ENCODE assay signal across 10 cellular contexts in the genomic region with DNA sequence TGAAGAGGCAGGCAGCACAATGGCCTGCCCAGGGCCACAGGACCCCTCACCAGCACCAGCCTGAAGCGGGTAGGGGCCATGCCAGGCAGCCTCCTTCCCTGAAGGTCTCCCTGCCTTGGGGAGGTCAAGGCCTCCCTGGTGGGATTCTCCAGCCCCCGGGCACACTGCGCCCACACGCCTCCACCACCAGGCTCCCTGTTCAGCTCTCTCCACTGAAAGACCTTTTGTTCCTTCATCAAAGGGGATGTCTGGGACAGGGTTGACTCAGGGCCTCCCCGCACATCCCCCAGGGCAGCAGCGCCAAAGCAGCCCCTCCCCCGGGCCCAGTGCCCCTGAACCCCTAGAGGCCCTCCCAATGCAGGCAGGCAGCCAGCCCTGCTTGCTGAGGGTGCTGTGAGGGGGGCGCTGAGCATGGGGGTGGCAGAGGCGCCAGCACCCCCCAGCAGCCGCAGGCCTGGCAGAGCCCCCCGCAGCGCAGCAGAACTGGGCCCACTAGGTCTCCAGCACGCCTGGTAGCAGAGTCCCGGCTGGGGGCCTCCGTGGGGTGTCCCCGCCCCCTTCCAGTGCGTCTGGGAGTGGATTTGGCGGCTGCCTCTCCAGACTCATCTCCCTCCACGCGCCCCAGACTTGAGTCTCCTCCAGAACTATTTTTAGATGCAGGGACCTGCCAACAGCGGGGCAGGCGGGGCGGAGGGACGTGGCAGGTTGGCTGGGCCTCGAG. TPM values are rescaled to one million over a fixed set of nuclear protein-coding genes. Genes with fewer than 3 reads are reported as not detected.
A peak's percentile ranks its signal among the peaks of the same experiment; 100 is the strongest.
DNase-seq lines count a peak whose midpoint lies in the region; ATAC-seq and TF ChIP-seq lines count a peak whose summit lies in the region.
"Had no signal": no experiment of that assay in that cellular context is flagged by ENCODE, and none has a peak within 500 bp of the region (broad histone marks: within the 10 kb centered on the region; RNA-seq: fewer than 3 reads in every experiment).

No MANE protein-coding gene starts in this region.

- DNase-seq in cardiac fibroblast (ENCODE audit: low read depth in 2 of 2) (peak; percentile 90 to 94), kidney tubule cell (ENCODE audit: low spot score) (peak; percentile 46), testis (peak; percentile 94)
- no peak for DNase-seq in NK-92 treated with Interleukin-12 subunit alpha and Interleukin-12 subunit beta, amount 100 ng/mL, for 24 hours (lab: John Stamatoyannopoulos, UW)
- DNase-seq in activated CD8-positive, alpha-beta T cell treated with anti-CD3 and anti-CD28 coated beads, Interleukin-2, amount 10 ng/mL, durations not matched to agents 7 days and 5 days = no peak
- DNase-seq: activated CD4-positive, alpha-beta memory T cell treated with anti-CD3 and anti-CD28 coated beads for 36 hours had no signal

- TF ChIP-seq CTCF in cardiac fibroblast (IDR thresholded peaks at IDR 0.05; ENCODE audit: low read depth, low read length) (peak; percentile 15), testis (IDR thresholded peaks at IDR 0.05) (peak in 1 of 3 experiments; percentile 11)

- H3K9ac ChIP-seq in HUES6 (ENCODE audit: low read length) = peak overlapping the region; percentile 12

- no peaks in the 10 kb centered on the region for H3K27me3 Mint-ChIP-seq in activated T-helper 17 cell treated with anti-CD3 and anti-CD28 coated beads, Interleukin-2, amount 50 U/mL, for 72 hours
- H3K27me3 Mint-ChIP-seq in activated CD8-positive, alpha-beta T cell treated with anti-CD3 and anti-CD28 coated beads, Interleukin-2, amount 10 ng/mL, durations not matched to agents 7 days and 5 days (ENCODE audit: low read depth) = peaks cover 4% of the 10 kb centered on the region
- H3K27me3 Mint-ChIP-seq: activated CD4-positive, alpha-beta memory T cell treated with anti-CD3 and anti-CD28 coated beads for 36 hours had no signal

- H3K4me1 ChIP-seq in HUES6 (ENCODE audit: control insufficient read depth, insufficient read depth, low read length) = peaks cover 27% of the 10 kb centered on the region; the same call in 1 of the 2 replicates
- peaks cover 70% of the 10 kb centered on the region for H3K4me1 ChIP-seq in testis

- no peak overlapping the region for H3K27ac Mint-ChIP-seq in activated T-helper 17 cell treated with anti-CD3 and anti-CD28 coated beads, Interleukin-2, amount 50 U/mL, for 72 hours
- no peak overlapping the region for H3K27ac Mint-ChIP-seq in activated CD8-positive, alpha-beta T cell treated with anti-CD3 and anti-CD28 coated beads, Interleukin-2, amount 10 ng/mL, durations not matched to agents 7 days and 5 days
- H3K27ac Mint-ChIP-seq: activated CD4-positive, alpha-beta memory T cell treated with anti-CD3 and anti-CD28 coated beads for 36 hours had no signal

- H3K9me3 Mint-ChIP-seq in activated T-helper 17 cell treated with anti-CD3 and anti-CD28 coated beads, Interleukin-2, amount 50 U/mL, for 72 hours = no peaks in the 10 kb centered on the region
- H3K9me3 Mint-ChIP-seq in activated CD8-positive, alpha-beta T cell treated with anti-CD3 and anti-CD28 coated beads, Interleukin-2, amount 10 ng/mL, durations not matched to agents 7 days and 5 days (ENCODE audit: insufficient read depth) = no peaks in the 10 kb centered on the region
- H3K9me3 Mint-ChIP-seq: activated CD4-positive, alpha-beta memory T cell treated with anti-CD3 and anti-CD28 coated beads for 36 hours had no signal

- H3K4me3 ChIP-seq in HUES6 (ENCODE audit: low read depth, low read length) (no peak overlapping the region), cardiac fibroblast (replicated peaks in 1 of 2; ENCODE audit: low read depth in 2 of 2, low read length in 2 of 2) (peak overlapping the region in 1 of 2 donors; percentile 21), testis (no peak overlapping the region)

- POLR2A ChIA-PET in activated CD8-positive, alpha-beta T cell treated with anti-CD3 and anti-CD28 coated beads, Interleukin-2, amount 10 ng/mL, durations not matched to agents 7 days and 5 days (lab: Charles Lee) = no interaction called here

- H3K27ac ChIP-seq in HUES6 (ENCODE audit: low read depth, low read length) = peak overlapping the region; percentile 55
- peak overlapping the region; percentile 71 to 79 for H3K27ac ChIP-seq in testis

- peaks cover 5% of the 10 kb centered on the region for H3K4me1 Mint-ChIP-seq in activated T-helper 17 cell treated with anti-CD3 and anti-CD28 coated beads, Interleukin-2, amount 50 U/mL, for 72 hours
- peaks cover 1% of the 10 kb centered on the region for H3K4me1 Mint-ChIP-seq in activated CD8-positive, alpha-beta T cell treated with anti-CD3 and anti-CD28 coated beads, Interleukin-2, amount 10 ng/mL, durations not matched to agents 7 days and 5 days (ENCODE audit: low read depth)

- H3K27me3 ChIP-seq in HUES6 (ENCODE audit: control insufficient read depth, insufficient read depth, low read length) (no peaks in the 10 kb centered on the region), testis (no peaks in the 10 kb centered on the region)

- intact Hi-C loops in testis (cut with DNase I; ENCODE audit: low total_unique reads) = loop anchor here (10.0 kb wide), 1 partner anchor 147 kb away; no protein-coding TSS in a partner anchor

- no peak for ATAC-seq in activated T-helper 17 cell treated with anti-CD3 and anti-CD28 coated beads, Interleukin-2, amount 50 U/mL, for 72 hours (replicated peaks)
- ATAC-seq in HG03378 (IDR thresholded peaks at IDR 0.05; ENCODE audit: unreplicated experiment) = no peak
- no peak for ATAC-seq in activated CD8-positive, alpha-beta T cell treated with anti-CD3 and anti-CD28 coated beads, Interleukin-2, amount 10 ng/mL, durations not matched to agents 7 days and 5 days

- no peaks in the 10 kb centered on the region for H3K36me3 Mint-ChIP-seq in activated T-helper 17 cell treated with anti-CD3 and anti-CD28 coated beads, Interleukin-2, amount 50 U/mL, for 72 hours (ENCODE audit: low read depth)
- H3K36me3 Mint-ChIP-seq in activated CD8-positive, alpha-beta T cell treated with anti-CD3 and anti-CD28 coated beads, Interleukin-2, amount 10 ng/mL, durations not matched to agents 7 days and 5 days (ENCODE audit: low read depth) = no peaks in the 10 kb centered on the region
- H3K36me3 Mint-ChIP-seq: activated CD4-positive, alpha-beta memory T cell treated with anti-CD3 and anti-CD28 coated beads for 36 hours had no signal

- 28 to 60% methylated on average over 1 to 13 of the region's 25 CpGs for WGBS in testis, 2 donors

- H3K9me3 ChIP-seq in HUES6 (ENCODE audit: control insufficient read depth, insufficient read depth, low read depth, low read length) = no peaks in the 10 kb centered on the region
- H3K9me3 ChIP-seq in testis = no peaks in the 10 kb centered on the region

- CTCF ChIA-PET in activated CD8-positive, alpha-beta T cell treated with anti-CD3 and anti-CD28 coated beads, Interleukin-2, amount 10 ng/mL, durations not matched to agents 7 days and 5 days (lab: Charles Lee) = no interaction called here

- H3K36me3 ChIP-seq in HUES6 (ENCODE audit: control insufficient read depth, insufficient read depth, low read length) (peaks cover 89% of the 10 kb centered on the region), testis (ENCODE audit: low read depth, missing control alignments) (no peaks in the 10 kb centered on the region)

- no peak overlapping the region for H3K4me3 Mint-ChIP-seq in activated T-helper 17 cell treated with anti-CD3 and anti-CD28 coated beads, Interleukin-2, amount 50 U/mL, for 72 hours
- H3K4me3 Mint-ChIP-seq in activated CD8-positive, alpha-beta T cell treated with anti-CD3 and anti-CD28 coated beads, Interleukin-2, amount 10 ng/mL, durations not matched to agents 7 days and 5 days = no peak overlapping the region
- H3K4me3 Mint-ChIP-seq: activated CD4-positive, alpha-beta memory T cell treated with anti-CD3 and anti-CD28 coated beads for 36 hours had no signal

- no peak for TF ChIP-seq POLR2A in testis (IDR thresholded peaks at IDR 0.05)

RNA-seq across cellular contexts. Expression of gene BCAR1, which starts 13.1 kb away (rescaled TPM):
- total RNA-seq in testis = 100 to 1,000 TPM; 139 to 201 TPM
- 83.8 TPM for polyA plus RNA-seq in testis (ENCODE audit: insufficient read depth, low read depth, low replicate concordance)
- total RNA-seq in activated T-helper 17 cell treated with anti-CD3 and anti-CD28 coated beads, Interleukin-2, amount 50 U/mL, for 72 hours = under 1 TPM in 1 of 2 donors, not detected in 1; 0.58 TPM
- total RNA-seq in activated CD8-positive, alpha-beta T cell treated with anti-CD3 and anti-CD28 coated beads, Interleukin-2, amount 10 ng/mL, durations not matched to agents 7 days and 5 days = under 1 TPM in 1 of 2 experiments, not detected in 1; 0.08 TPM

RNA-seq across cellular contexts. Expression of gene CTRB1, which starts 19.5 kb away (rescaled TPM):
- 1 to 10 TPM in 1 of 2 donors, not detected in 1; 1.2 TPM for total RNA-seq in testis
- polyA plus RNA-seq in testis (ENCODE audit: insufficient read depth, low read depth, low replicate concordance) = not detected
- total RNA-seq in activated T-helper 17 cell treated with anti-CD3 and anti-CD28 coated beads, Interleukin-2, amount 50 U/mL, for 72 hours = not detected
- total RNA-seq in activated CD8-positive, alpha-beta T cell treated with anti-CD3 and anti-CD28 coated beads, Interleukin-2, amount 10 ng/mL, durations not matched to agents 7 days and 5 days = not detected
- total RNA-seq: activated CD4-positive, alpha-beta memory T cell treated with anti-CD3 and anti-CD28 coated beads for 36 hours had no signal
- polyA plus RNA-seq: neural cell had no signal

RNA-seq across cellular contexts. Expression of gene CTRB2, which starts 31.3 kb away (rescaled TPM):
- total RNA-seq in testis = 1 to 10 TPM in 1 of 2 donors, under 1 TPM in 1; 0.63 to 1.1 TPM
- polyA plus RNA-seq in testis (ENCODE audit: insufficient read depth, low read depth, low replicate concordance) = 0.69 TPM
- total RNA-seq in activated T-helper 17 cell treated with anti-CD3 and anti-CD28 coated beads, Interleukin-2, amount 50 U/mL, for 72 hours = not detected
- total RNA-seq in activated CD8-positive, alpha-beta T cell treated with anti-CD3 and anti-CD28 coated beads, Interleukin-2, amount 10 ng/mL, durations not matched to agents 7 days and 5 days = not detected
- total RNA-seq: activated CD4-positive, alpha-beta memory T cell treated with anti-CD3 and anti-CD28 coated beads for 36 hours had no signal
- polyA plus RNA-seq: neural cell had no signal

Comparison
In these comparisons a context has a peak if more than half of its experiments do, and no peak if none do; other contexts are left out.
1. DNase-seq: peak in cardiac fibroblast (2 of 2), kidney tubule cell (single experiment) and testis (single experiment); none in NK-92 treated with Interleukin-12 subunit alpha and Interleukin-12 subunit beta, amount 100 ng/mL, for 24 hours (single experiment) and activated CD8-positive, alpha-beta T cell treated with anti-CD3 and anti-CD28 coated beads, Interleukin-2, amount 10 ng/mL, durations not matched to agents 7 days and 5 days (single experiment).
2. RNA of gene BCAR1, which starts 13.1 kb away (total RNA-seq): 139 to 201 TPM in testis; 0.58 TPM in activated T-helper 17 cell treated with anti-CD3 and anti-CD28 coated beads, Interleukin-2, amount 50 U/mL, for 72 hours and 0.08 TPM in activated CD8-positive, alpha-beta T cell treated with anti-CD3 and anti-CD28 coated beads, Interleukin-2, amount 10 ng/mL, durations not matched to agents 7 days and 5 days; every median in the first group is over 10 times any median in the second.